In genomic region chr13:76636881-76637280, GRCh38 we compare ENCODE assay signal across 19 cellular contexts.
DNase-seq lines count a peak whose midpoint lies in the region; ATAC-seq, FAIRE-seq and TF ChIP-seq lines count a peak whose summit lies in the region.
"Had no signal": no experiment of that assay in that cellular context is flagged by ENCODE, and none has a peak within 500 bp of the region (broad histone marks: within the 10 kb centered on the region; RNA-seq: fewer than 3 reads in every experiment).

No MANE protein-coding gene starts in this region.

- no peaks in the 10 kb centered on the region for H4K20me1 ChIP-seq in hepatocyte (ENCODE audit: insufficient read depth, poor library complexity, severe bottlenecking)
- H4K20me1 ChIP-seq: BLaER1 had no signal

- H3K4me1 ChIP-seq in hepatocyte (ENCODE audit: insufficient read depth) (peaks cover 16% of the 10 kb centered on the region), suprapubic skin (peaks cover 16% of the 10 kb centered on the region)

- H3K27ac ChIP-seq in hepatocyte: peak overlapping the region; percentile 66
- peak overlapping the region; percentile 45 for H3K27ac ChIP-seq in suprapubic skin
- H3K27ac ChIP-seq: BLaER1 had no signal

- no peak overlapping the region for H3K4me3 Mint-ChIP-seq in brain
- no peak overlapping the region for H3K4me3 Mint-ChIP-seq in effector memory CD8-positive, alpha-beta T cell
- H3K4me3 Mint-ChIP-seq: CD14-positive monocyte; CD4-positive, alpha-beta memory T cell; H9; IgD-negative memory B cell had no signal

- H3K36me3 ChIP-seq in hepatocyte (replicated peaks; ENCODE audit: insufficient read depth, low read depth) (no peaks in the 10 kb centered on the region), suprapubic skin (no peaks in the 10 kb centered on the region)
- H3K36me3 ChIP-seq: BLaER1 had no signal

- peaks cover 0 to 5% (median 0%) of the 10 kb centered on the region in 5 experiments for H3K9me3 Mint-ChIP-seq in brain
- no peaks in the 10 kb centered on the region for H3K9me3 Mint-ChIP-seq in effector memory CD8-positive, alpha-beta T cell
- H3K9me3 Mint-ChIP-seq: H9 had no signal

- peak overlapping the region in 3 of 5 experiments; percentile 24 to 88 (median 30) for H3K27ac Mint-ChIP-seq in brain
- no peak overlapping the region for H3K27ac Mint-ChIP-seq in effector memory CD8-positive, alpha-beta T cell
- H3K27ac Mint-ChIP-seq: CD14-positive monocyte; CD4-positive, alpha-beta memory T cell; H9; IgD-negative memory B cell had no signal

- no peaks in the 10 kb centered on the region for H3K27me3 ChIP-seq in hepatocyte
- H3K27me3 ChIP-seq in suprapubic skin: no peaks in the 10 kb centered on the region
- H3K27me3 ChIP-seq: BLaER1 had no signal

- no peak for ATAC-seq in GM19035 (IDR thresholded peaks at IDR 0.05; ENCODE audit: unreplicated experiment)
- no peak for ATAC-seq in GM21619 (IDR thresholded peaks at IDR 0.05; ENCODE audit: unreplicated experiment)
- ATAC-seq in effector memory CD8-positive, alpha-beta T cell (replicated peaks): no peak
- ATAC-seq: GM12878, HepG2 had no signal

- TF ChIP-seq POLR2A in GM12892 (IDR thresholded peaks at IDR 0.05; ENCODE audit: low read depth, low read length): no peak
- no peak for TF ChIP-seq POLR2A in suprapubic skin (IDR thresholded peaks at IDR 0.05)

- no peak for DNase-seq in GM12892 (ENCODE audit: insufficient read length)
- no peak for DNase-seq in hepatocyte (ENCODE audit: low spot score)
- no peak for DNase-seq in suprapubic skin (ENCODE audit: low spot score in 2 of 2)
- no peak for DNase-seq in NCI-H146 treated with DMSO at 0.1 percent for 48 hours (lab: John Stamatoyannopoulos, UW; ENCODE audit: unreplicated experiment)
- no peak for DNase-seq in effector memory CD8-positive, alpha-beta T cell
- DNase-seq: 8988T; Calu3; CD4-positive, alpha-beta memory T cell; DMS79 treated with DMSO at 0.1 percent for 48 hours; H9 had no signal

- no peaks in the 10 kb centered on the region for H3K36me3 Mint-ChIP-seq in brain
- H3K36me3 Mint-ChIP-seq in effector memory CD8-positive, alpha-beta T cell (ENCODE audit: insufficient read depth): no peaks in the 10 kb centered on the region
- H3K36me3 Mint-ChIP-seq: CD14-positive monocyte; CD4-positive, alpha-beta memory T cell had no signal

- no peaks in the 10 kb centered on the region for H3K9me2 ChIP-seq in hepatocyte (replicated peaks; ENCODE audit: insufficient read depth)

- 84% methylated on average over 1 of the region's 1 CpG for WGBS in hepatocyte (ENCODE audit: low lambda C conversion rate, missing lambda C conversion rate)
- 78% methylated on average over 1 of the region's 1 CpG for WGBS in suprapubic skin

- no peak for TF ChIP-seq EP300 in suprapubic skin (IDR thresholded peaks at IDR 0.05)

- H3K27me3 Mint-ChIP-seq in brain: peaks cover 2% of the 10 kb centered on the region
- peaks cover 0 to 12% of the 10 kb centered on the region in 2 donors for H3K27me3 Mint-ChIP-seq in effector memory CD8-positive, alpha-beta T cell

- H3K4me2 ChIP-seq in hepatocyte: no peak overlapping the region

- peak; percentile 78 for FAIRE-seq in GM12892 (lab: Jason Lieb, UNC)
- FAIRE-seq: GM12878, H1, HepG2 had no signal

- no peak for TF ChIP-seq CTCF in brain (conservative IDR thresholded peaks at IDR 0.05)
- no peak for TF ChIP-seq CTCF in hepatocyte (IDR thresholded peaks at IDR 0.05; ENCODE audit: poor library complexity)
- TF ChIP-seq CTCF in suprapubic skin (IDR thresholded peaks at IDR 0.05): no peak

- H3K9me3 ChIP-seq in hepatocyte (ENCODE audit: low read depth): no peaks in the 10 kb centered on the region
- no peaks in the 10 kb centered on the region for H3K9me3 ChIP-seq in suprapubic skin
- H3K9me3 ChIP-seq: BLaER1 had no signal

- no peak overlapping the region for H2AFZ ChIP-seq in hepatocyte

- peaks cover 71% of the 10 kb centered on the region for H3K4me1 Mint-ChIP-seq in brain
- H3K4me1 Mint-ChIP-seq in effector memory CD8-positive, alpha-beta T cell (ENCODE audit: low read depth in 2 of 2): no peaks in the 10 kb centered on the region
- H3K4me1 Mint-ChIP-seq: CD14-positive monocyte; CD4-positive, alpha-beta memory T cell; IgD-negative memory B cell had no signal

- H3K79me2 ChIP-seq in hepatocyte: no peaks in the 10 kb centered on the region

- H3K4me3 ChIP-seq in hepatocyte: no peak overlapping the region
- no peak overlapping the region for H3K4me3 ChIP-seq in suprapubic skin
- H3K4me3 ChIP-seq: BLaER1, GM12878 had no signal

Comparison
In these comparisons a context has a peak if more than half of its experiments do, and no peak if none do; other contexts are left out.
1. H3K27ac Mint-ChIP-seq: peak in brain (3 of 5); none in effector memory CD8-positive, alpha-beta T cell (0 of 2).